ENCODE assay signal across 8 cellular contexts in the genomic region with DNA sequence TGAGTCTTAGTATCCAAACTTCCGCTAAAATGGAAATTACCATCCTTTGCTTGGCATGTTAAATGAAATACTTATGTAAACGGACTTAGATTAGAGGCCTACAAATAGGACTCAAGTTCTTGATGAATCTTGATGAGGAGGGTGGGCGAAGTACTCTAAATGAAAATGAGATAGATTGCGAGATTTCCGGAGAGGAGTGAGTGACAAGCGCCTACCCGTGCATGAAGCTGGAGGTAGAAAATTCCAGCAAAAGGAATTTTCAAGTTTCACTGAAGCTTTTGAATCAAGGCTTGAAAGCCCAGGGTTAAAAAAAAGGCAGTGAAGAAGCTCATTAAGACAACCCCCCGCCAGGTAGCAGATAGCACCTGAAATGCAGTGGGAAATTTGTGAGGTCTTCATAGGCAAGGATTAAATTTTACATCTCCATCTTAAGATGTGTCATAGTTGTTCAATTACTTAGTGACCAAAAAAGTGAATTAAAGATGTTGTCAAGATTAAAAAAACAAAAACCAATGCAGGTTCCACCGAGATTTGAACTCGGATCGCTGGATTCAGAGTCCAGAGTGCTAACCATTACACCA. TPM values are rescaled to one million over a fixed set of nuclear protein-coding genes. Genes with fewer than 3 reads are reported as not detected.
A peak's percentile ranks its signal among the peaks of the same experiment; 100 is the strongest.
DNase-seq lines count a peak whose midpoint lies in the region; ATAC-seq and TF ChIP-seq lines count a peak whose summit lies in the region.

No MANE protein-coding gene starts in this region.

- no peak for DNase-seq in cardiac muscle cell (ENCODE audit: low read depth in 1 of 2, low spot score in 1 of 2)
- DNase-seq in Right ventricle myocardium superior, result no peak
- DNase-seq in adrenal gland, result no peak
- no peak for DNase-seq in right lobe of liver
- DNase-seq in type B pancreatic cell (ENCODE audit: extremely low spot score, unreplicated experiment), result no peak

- no peak for ATAC-seq in Right ventricle myocardium superior (ENCODE audit: poor library complexity)
- no peak for ATAC-seq in right lobe of liver
- no peak for ATAC-seq in HG03432 (IDR thresholded peaks at IDR 0.05; ENCODE audit: unreplicated experiment)
- no peak for ATAC-seq in HG03196 (IDR thresholded peaks at IDR 0.05; ENCODE audit: unreplicated experiment)
- no peak for ATAC-seq in HG02970 (IDR thresholded peaks at IDR 0.05; ENCODE audit: low FRiP score, unreplicated experiment)

- peaks cover 8% of the 10 kb centered on the region for H3K36me3 Mint-ChIP-seq in type B pancreatic cell

- no peaks in the 10 kb centered on the region for H3K9me3 ChIP-seq in cardiac muscle cell (ENCODE audit: low read depth)
- no peaks in the 10 kb centered on the region for H3K9me3 ChIP-seq in adrenal gland (replicated peaks in 1 of 3)
- no peaks in the 10 kb centered on the region for H3K9me3 ChIP-seq in right lobe of liver

- H3K4me1 ChIP-seq in cardiac muscle cell (ENCODE audit: low read depth) (peaks cover 3% of the 10 kb centered on the region), adrenal gland (replicated peaks in 1 of 2) (peaks cover 10 to 28% of the 10 kb centered on the region in 2 donors), right lobe of liver (peaks cover 0 to 6% (median 2%) of the 10 kb centered on the region in 4 donors)

- TF ChIP-seq POLR2A in adrenal gland (IDR thresholded peaks at IDR 0.05) (no peak), right lobe of liver (IDR thresholded peaks at IDR 0.05) (no peak)

- H3K4me3 ChIP-seq in cardiac muscle cell, result peak overlapping the region; percentile 91
- peak overlapping the region in 3 of 4 donors; percentile 81 to 97 (median 93) for H3K4me3 ChIP-seq in adrenal gland
- H3K4me3 ChIP-seq in right lobe of liver, result peak overlapping the region; percentile 89 to 98 (median 96)

- H3K9me3 Mint-ChIP-seq in type B pancreatic cell, result no peaks in the 10 kb centered on the region

- peaks cover 9% of the 10 kb centered on the region for H3K27me3 Mint-ChIP-seq in type B pancreatic cell

- peak overlapping the region; percentile 92 for H3K27ac ChIP-seq in cardiac muscle cell
- H3K27ac ChIP-seq in adrenal gland, result peak overlapping the region; percentile 82 to 97 (median 93)
- peak overlapping the region; percentile 83 to 90 (median 90) for H3K27ac ChIP-seq in right lobe of liver

- peaks cover 14% of the 10 kb centered on the region for H3K4me1 Mint-ChIP-seq in type B pancreatic cell (ENCODE audit: unreplicated experiment)

- peak overlapping the region; percentile 100 for H3K4me3 Mint-ChIP-seq in type B pancreatic cell

- H3K36me3 ChIP-seq in cardiac muscle cell, result no peaks in the 10 kb centered on the region
- H3K36me3 ChIP-seq in adrenal gland (replicated peaks in 1 of 2), result no peaks in the 10 kb centered on the region
- no peaks in the 10 kb centered on the region for H3K36me3 ChIP-seq in right lobe of liver

- intact Hi-C loops in Right ventricle myocardium superior (cut with DNase I) (no loop called here), adrenal gland (cut with DNase I) (no loop called here), right lobe of liver (cut with DNase I) (no loop called here)

- H3K27me3 ChIP-seq in cardiac muscle cell (no peaks in the 10 kb centered on the region), adrenal gland (no peaks in the 10 kb centered on the region), right lobe of liver (no peaks in the 10 kb centered on the region)

- WGBS in adrenal gland, 4 donors, result 63 to 66% (median 64%) methylated on average over 11 of the region's 11 CpGs
- WGBS in right lobe of liver (ENCODE audit: insufficient coverage, low coverage, low lambda C conversion rate, missing lambda C conversion rate), result 62% methylated on average over 11 of the region's 11 CpGs

- TF ChIP-seq CTCF in cardiac muscle cell (IDR thresholded peaks at IDR 0.05; ENCODE audit: low read depth, low read length) (no peak), adrenal gland (IDR thresholded peaks at IDR 0.05) (no peak), right lobe of liver (IDR thresholded peaks at IDR 0.05) (no peak), type B pancreatic cell (conservative IDR thresholded peaks at IDR 0.05) (no peak)

- H3K27ac Mint-ChIP-seq in type B pancreatic cell, result peak overlapping the region; percentile 98

RNA-seq across cellular contexts. Expression of a gene that starts 0.7 kb away (rescaled TPM):
- 163 and 189 TPM in 2 replicates for total RNA-seq in cardiac muscle cell
- polyA plus RNA-seq in cardiac muscle cell, result 247 and 259 TPM in 2 replicates
- total RNA-seq in Right ventricle myocardium superior, result 142 TPM
- 100 to 1,000 TPM; 219 to 437 (median 356) TPM for total RNA-seq in adrenal gland
- 100 to 1,000 TPM in 2 of 3 donors, 10 to 100 TPM in 1; 45.7 to 705 (median 167) TPM for polyA plus RNA-seq in adrenal gland
- 100 to 1,000 TPM in 1 of 6 experiments, 10 to 100 TPM in 5; 50.3 to 110 (median 81.6) TPM for total RNA-seq in right lobe of liver
- 266 and 484 TPM in 2 replicates for total RNA-seq in type B pancreatic cell (ENCODE audit: low replicate concordance)
